ENCODE assay signal across 1 cellular context in the genomic region with DNA sequence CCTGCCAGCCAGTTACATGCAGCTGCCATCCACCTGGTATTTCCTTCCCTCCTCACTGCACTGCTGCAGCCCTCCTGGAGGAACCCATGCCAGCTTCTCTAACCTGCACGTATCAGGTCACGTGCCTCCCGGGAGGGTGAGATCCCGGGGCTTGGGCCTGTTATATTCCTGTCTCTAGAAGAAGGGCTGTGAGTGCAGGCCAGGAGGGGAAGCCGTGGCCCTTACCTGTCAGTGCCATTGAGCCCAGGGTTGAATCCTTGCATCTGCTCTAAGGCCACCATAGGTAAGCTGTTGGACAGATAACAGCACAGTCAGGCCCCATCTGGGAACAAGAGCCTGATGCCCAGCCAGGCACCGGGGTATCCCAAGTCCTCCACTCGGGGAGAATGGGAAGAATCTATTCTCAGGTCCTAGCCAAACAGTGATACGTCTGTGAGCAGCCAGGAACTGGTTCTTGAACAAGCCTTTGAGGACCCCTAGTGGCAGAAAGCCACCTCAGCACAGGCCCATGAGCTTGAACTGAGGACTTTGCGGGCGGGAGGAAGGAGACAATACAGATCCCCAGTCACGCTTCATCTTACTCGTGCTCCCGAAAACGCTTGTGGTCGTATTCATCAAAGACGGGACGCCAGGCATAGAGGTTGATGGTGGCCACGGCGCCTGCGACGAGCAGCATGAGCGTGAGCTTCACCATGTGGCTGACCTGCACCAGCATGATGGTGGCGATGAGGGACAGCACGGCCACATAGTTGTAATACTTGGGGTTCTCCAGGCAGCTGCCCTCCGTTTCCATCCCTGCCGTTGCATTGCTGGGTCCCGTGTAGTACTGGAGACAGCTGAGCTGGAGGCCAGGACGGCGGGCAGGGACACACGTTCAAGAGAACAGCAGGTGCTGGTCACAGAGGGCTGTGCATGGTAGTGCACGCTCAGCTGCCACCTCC.
A peak's percentile ranks its signal among the peaks of the same experiment; 100 is the strongest.
TF ChIP-seq lines count a peak whose summit lies in the region.

No MANE protein-coding gene starts in this region.

TF ChIP-seq in K562, 482 proteins besides CTCF, POLR2A, EP300 and RAD21 (continues in another document):
- TF ChIP-seq, protein P1, sequence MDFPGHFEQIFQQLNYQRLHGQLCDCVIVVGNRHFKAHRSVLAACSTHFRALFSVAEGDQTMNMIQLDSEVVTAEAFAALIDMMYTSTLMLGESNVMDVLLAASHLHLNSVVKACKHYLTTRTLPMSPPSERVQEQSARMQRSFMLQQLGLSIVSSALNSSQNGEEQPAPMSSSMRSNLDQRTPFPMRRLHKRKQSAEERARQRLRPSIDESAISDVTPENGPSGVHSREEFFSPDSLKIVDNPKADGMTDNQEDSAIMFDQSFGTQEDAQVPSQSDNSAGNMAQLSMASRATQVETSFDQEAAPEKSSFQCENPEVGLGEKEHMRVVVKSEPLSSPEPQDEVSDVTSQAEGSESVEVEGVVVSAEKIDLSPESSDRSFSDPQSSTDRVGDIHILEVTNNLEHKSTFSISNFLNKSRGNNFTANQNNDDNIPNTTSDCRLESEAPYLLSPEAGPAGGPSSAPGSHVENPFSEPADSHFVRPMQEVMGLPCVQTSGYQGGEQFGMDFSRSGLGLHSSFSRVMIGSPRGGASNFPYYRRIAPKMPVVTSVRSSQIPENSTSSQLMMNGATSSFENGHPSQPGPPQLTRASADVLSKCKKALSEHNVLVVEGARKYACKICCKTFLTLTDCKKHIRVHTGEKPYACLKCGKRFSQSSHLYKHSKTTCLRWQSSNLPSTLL (IDR thresholded peaks at IDR 0.05) = no peak
- TF ChIP-seq ZNF232 (CRISPR knock-in tag; IDR thresholded peaks at IDR 0.05) (no peak), SMC3 (conservative IDR thresholded peaks at IDR 0.05; ENCODE audit: insufficient read depth, low read depth, low read length) (peak; percentile 83), NR2C1 (IDR thresholded peaks at IDR 0.05) (no peak), NR2C1 (tag; IDR thresholded peaks at IDR 0.05) (no peak), RNF2 (IDR thresholded peaks at IDR 0.05) (no peak), LEF1 (IDR thresholded peaks at IDR 0.05) (no peak), RFX1 (IDR thresholded peaks at IDR 0.05) (no peak), ZNF239 (CRISPR knock-in tag; IDR thresholded peaks at IDR 0.05) (no peak), SMAD2 (IDR thresholded peaks at IDR 0.05; ENCODE audit: low read depth, low read length) (no peak), MBD2 (IDR thresholded peaks at IDR 0.05; ENCODE audit: borderline replicate concordance, low read depth) (no peak), ZNF764 (CRISPR knock-in tag; IDR thresholded peaks at IDR 0.05; ENCODE audit: low read depth) (no peak), RFX5 (IDR thresholded peaks at IDR 0.05; ENCODE audit: low read depth, low read length) (no peak), CHD4 (IDR thresholded peaks at IDR 0.05; ENCODE audit: insufficient read depth, insufficient replicate concordance, low read depth, low read length, poor library complexity, severe bottlenecking) (no peak), ELF1 (tag; IDR thresholded peaks at IDR 0.05) (no peak), ZEB2 (IDR thresholded peaks at IDR 0.05) (no peak), POLR2H (tag; IDR thresholded peaks at IDR 0.05; ENCODE audit: low read depth) (no peak), POLR2AphosphoS2 (IDR thresholded peaks at IDR 0.05; ENCODE audit: low read length) (peak; percentile 53; the same call in 1 of the 2 replicates), KDM1A (IDR thresholded peaks at IDR 0.05) (no peak), ETV6 (IDR thresholded peaks at IDR 0.05; ENCODE audit: borderline replicate concordance in 1 of 2, low read depth in 2 of 2, low read length in 1 of 2) (no peak), ETV6 (CRISPR knock-in tag; IDR thresholded peaks at IDR 0.05; ENCODE audit: borderline replicate concordance) (0 out of 2 replicates have a peak, but pooled peaks have one; percentile 51), NELFE (IDR thresholded peaks at IDR 0.05; ENCODE audit: insufficient read depth, insufficient read length) (no peak), ZNF23 (CRISPR knock-in tag; IDR thresholded peaks at IDR 0.05) (no peak), MECOM (CRISPR knock-in tag; IDR thresholded peaks at IDR 0.05) (no peak), TEAD1 (CRISPR knock-in tag; IDR thresholded peaks at IDR 0.05) (0 out of 4 replicates have a peak, but pooled peaks of 1 of the 2 experiments have one; percentile 31), ZNF174 (CRISPR knock-in tag; IDR thresholded peaks at IDR 0.05) (no peak), PURB (CRISPR knock-in tag; IDR thresholded peaks at IDR 0.05; ENCODE audit: low read depth) (no peak), ZFP30 (CRISPR knock-in tag; IDR thresholded peaks at IDR 0.05; ENCODE audit: borderline replicate concordance) (no peak), SNIP1 (IDR thresholded peaks at IDR 0.05; ENCODE audit: low read depth) (no peak), SNAPC5 (CRISPR knock-in tag; IDR thresholded peaks at IDR 0.05) (no peak), MAZ (CRISPR knock-in tag; conservative IDR thresholded peaks at IDR 0.05 in 1 of 2, IDR thresholded peaks at IDR 0.05 in 1 of 2) (peak in 1 of 2 experiments; percentile 39; a peak in 1 of 4 replicates), THRAP3 (IDR thresholded peaks at IDR 0.05; ENCODE audit: borderline replicate concordance) (no peak), ETV1 (tag; conservative IDR thresholded peaks at IDR 0.05; ENCODE audit: low read depth) (no peak), RB1 (IDR thresholded peaks at IDR 0.05; ENCODE audit: low read depth) (no peak), NFIC (IDR thresholded peaks at IDR 0.05) (peak; percentile 21; the same call in 1 of the 2 replicates), FOXK1 (CRISPR knock-in tag; IDR thresholded peaks at IDR 0.05; ENCODE audit: borderline replicate concordance) (peak; percentile 72; the same call in 1 of the 2 replicates), ZBTB1 (CRISPR knock-in tag; IDR thresholded peaks at IDR 0.05; ENCODE audit: borderline replicate concordance, low read depth) (no peak), BRCA1 (IDR thresholded peaks at IDR 0.05) (no peak), BRCA1 (CRISPR knock-in tag; IDR thresholded peaks at IDR 0.05) (0 out of 2 replicates have a peak, but pooled peaks have one; percentile 45), RBM22 (IDR thresholded peaks at IDR 0.05; ENCODE audit: low read depth, low read length, poor library complexity, severe bottlenecking) (no peak), ZNF584 (CRISPR knock-in tag; IDR thresholded peaks at IDR 0.05; ENCODE audit: low read depth) (no peak), NCOR1 (IDR thresholded peaks at IDR 0.05) (no peak), ERF (CRISPR knock-in tag; IDR thresholded peaks at IDR 0.05) (no peak), NR4A1 (CRISPR knock-in tag; IDR thresholded peaks at IDR 0.05) (no peak), NR4A1 (tag; IDR thresholded peaks at IDR 0.05) (no peak), HDAC2 (IDR thresholded peaks at IDR 0.05) (no peak), BACH1 (tag; IDR thresholded peaks at IDR 0.05) (no peak), NR2F6 (CRISPR knock-in tag; IDR thresholded peaks at IDR 0.05) (no peak), MCM2 (IDR thresholded peaks at IDR 0.05; ENCODE audit: low read depth) (no peak), ZFP91 (CRISPR knock-in tag; IDR thresholded peaks at IDR 0.05) (no peak), CSDE1 (IDR thresholded peaks at IDR 0.05) (no peak), CXXC5 (CRISPR knock-in tag; IDR thresholded peaks at IDR 0.05) (no peak), TBP (optimal IDR thresholded peaks at IDR 0.05; ENCODE audit: low read depth, low read length) (no peak), KLF13 (tag; IDR thresholded peaks at IDR 0.05; ENCODE audit: borderline replicate concordance, low read depth) (no peak), CBFA2T2 (conservative IDR thresholded peaks at IDR 0.05) (no peak), ZNF311 (CRISPR knock-in tag; IDR thresholded peaks at IDR 0.05) (no peak), PHF20 (IDR thresholded peaks at IDR 0.05; ENCODE audit: partially characterized antibody) (no peak), DMBX1 (CRISPR knock-in tag; IDR thresholded peaks at IDR 0.05; ENCODE audit: borderline replicate concordance) (no peak), HMGN3 (IDR thresholded peaks at IDR 0.05; ENCODE audit: borderline replicate concordance, extremely low read depth, insufficient read length, low read depth, low read length) (no peak), ZC3H11A (IDR thresholded peaks at IDR 0.05; ENCODE audit: low read depth, low read length) (no peak)
- TF ChIP-seq, protein P2, sequence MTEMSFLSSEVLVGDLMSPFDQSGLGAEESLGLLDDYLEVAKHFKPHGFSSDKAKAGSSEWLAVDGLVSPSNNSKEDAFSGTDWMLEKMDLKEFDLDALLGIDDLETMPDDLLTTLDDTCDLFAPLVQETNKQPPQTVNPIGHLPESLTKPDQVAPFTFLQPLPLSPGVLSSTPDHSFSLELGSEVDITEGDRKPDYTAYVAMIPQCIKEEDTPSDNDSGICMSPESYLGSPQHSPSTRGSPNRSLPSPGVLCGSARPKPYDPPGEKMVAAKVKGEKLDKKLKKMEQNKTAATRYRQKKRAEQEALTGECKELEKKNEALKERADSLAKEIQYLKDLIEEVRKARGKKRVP (CRISPR knock-in tag; IDR thresholded peaks at IDR 0.05) = no peak
- TF ChIP-seq, protein P3, sequence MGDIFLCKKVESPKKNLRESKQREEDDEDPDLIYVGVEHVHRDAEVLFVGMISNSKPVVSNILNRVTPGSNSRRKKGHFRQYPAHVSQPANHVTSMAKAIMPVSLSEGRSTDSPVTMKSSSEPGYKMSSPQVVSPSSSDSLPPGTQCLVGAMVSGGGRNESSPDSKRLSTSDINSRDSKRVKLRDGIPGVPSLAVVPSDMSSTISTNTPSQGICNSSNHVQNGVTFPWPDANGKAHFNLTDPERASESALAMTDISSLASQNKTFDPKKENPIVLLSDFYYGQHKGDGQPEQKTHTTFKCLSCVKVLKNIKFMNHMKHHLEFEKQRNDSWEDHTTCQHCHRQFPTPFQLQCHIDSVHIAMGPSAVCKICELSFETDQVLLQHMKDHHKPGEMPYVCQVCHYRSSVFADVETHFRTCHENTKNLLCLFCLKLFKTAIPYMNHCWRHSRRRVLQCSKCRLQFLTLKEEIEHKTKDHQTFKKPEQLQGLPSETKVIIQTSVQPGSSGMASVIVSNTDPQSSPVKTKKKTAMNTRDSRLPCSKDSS (IDR thresholded peaks at IDR 0.05; ENCODE audit: low read depth, partially characterized antibody) = no peak
- TF ChIP-seq, protein P4, sequence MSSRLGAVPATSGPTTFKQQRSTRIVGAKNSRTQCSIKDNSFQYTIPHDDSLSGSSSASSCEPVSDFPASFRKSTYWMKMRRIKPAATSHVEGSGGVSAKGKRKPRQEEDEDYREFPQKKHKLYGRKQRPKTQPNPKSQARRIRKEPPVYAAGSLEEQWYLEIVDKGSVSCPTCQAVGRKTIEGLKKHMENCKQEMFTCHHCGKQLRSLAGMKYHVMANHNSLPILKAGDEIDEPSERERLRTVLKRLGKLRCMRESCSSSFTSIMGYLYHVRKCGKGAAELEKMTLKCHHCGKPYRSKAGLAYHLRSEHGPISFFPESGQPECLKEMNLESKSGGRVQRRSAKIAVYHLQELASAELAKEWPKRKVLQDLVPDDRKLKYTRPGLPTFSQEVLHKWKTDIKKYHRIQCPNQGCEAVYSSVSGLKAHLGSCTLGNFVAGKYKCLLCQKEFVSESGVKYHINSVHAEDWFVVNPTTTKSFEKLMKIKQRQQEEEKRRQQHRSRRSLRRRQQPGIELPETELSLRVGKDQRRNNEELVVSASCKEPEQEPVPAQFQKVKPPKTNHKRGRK (tag; IDR thresholded peaks at IDR 0.05) = no peak
- TF ChIP-seq, protein P5, sequence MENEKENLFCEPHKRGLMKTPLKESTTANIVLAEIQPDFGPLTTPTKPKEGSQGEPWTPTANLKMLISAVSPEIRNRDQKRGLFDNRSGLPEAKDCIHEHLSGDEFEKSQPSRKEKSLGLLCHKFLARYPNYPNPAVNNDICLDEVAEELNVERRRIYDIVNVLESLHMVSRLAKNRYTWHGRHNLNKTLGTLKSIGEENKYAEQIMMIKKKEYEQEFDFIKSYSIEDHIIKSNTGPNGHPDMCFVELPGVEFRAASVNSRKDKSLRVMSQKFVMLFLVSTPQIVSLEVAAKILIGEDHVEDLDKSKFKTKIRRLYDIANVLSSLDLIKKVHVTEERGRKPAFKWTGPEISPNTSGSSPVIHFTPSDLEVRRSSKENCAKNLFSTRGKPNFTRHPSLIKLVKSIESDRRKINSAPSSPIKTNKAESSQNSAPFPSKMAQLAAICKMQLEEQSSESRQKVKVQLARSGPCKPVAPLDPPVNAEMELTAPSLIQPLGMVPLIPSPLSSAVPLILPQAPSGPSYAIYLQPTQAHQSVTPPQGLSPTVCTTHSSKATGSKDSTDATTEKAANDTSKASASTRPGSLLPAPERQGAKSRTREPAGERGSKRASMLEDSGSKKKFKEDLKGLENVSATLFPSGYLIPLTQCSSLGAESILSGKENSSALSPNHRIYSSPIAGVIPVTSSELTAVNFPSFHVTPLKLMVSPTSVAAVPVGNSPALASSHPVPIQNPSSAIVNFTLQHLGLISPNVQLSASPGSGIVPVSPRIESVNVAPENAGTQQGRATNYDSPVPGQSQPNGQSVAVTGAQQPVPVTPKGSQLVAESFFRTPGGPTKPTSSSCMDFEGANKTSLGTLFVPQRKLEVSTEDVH (IDR thresholded peaks at IDR 0.05; ENCODE audit: low read depth, partially characterized antibody) = no peak
- TF ChIP-seq, protein P6, sequence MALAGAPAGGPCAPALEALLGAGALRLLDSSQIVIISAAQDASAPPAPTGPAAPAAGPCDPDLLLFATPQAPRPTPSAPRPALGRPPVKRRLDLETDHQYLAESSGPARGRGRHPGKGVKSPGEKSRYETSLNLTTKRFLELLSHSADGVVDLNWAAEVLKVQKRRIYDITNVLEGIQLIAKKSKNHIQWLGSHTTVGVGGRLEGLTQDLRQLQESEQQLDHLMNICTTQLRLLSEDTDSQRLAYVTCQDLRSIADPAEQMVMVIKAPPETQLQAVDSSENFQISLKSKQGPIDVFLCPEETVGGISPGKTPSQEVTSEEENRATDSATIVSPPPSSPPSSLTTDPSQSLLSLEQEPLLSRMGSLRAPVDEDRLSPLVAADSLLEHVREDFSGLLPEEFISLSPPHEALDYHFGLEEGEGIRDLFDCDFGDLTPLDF (CRISPR knock-in tag; IDR thresholded peaks at IDR 0.05) = no peak
